7 cellular contexts compared by ENCODE assay signal in genomic region chr11:65762169-65762568, GRCh38. TPM values are rescaled to one million over a fixed set of nuclear protein-coding genes. Genes with fewer than 3 reads are reported as not detected.
"Had no signal": no experiment of that assay in that cellular context is flagged by ENCODE, and none has a peak within 500 bp of the region (broad histone marks: within the 10 kb centered on the region; RNA-seq: fewer than 3 reads in every experiment).

No MANE protein-coding gene starts in this region.

RNA-seq across cellular contexts. Expression of gene OVOL1, which starts 24.7 kb away (rescaled TPM):
- total RNA-seq: activated CD4-positive, alpha-beta memory T cell treated with anti-CD3 and anti-CD28 coated beads for 36 hours; activated CD4-positive, alpha-beta memory T cell treated with anti-CD3 and anti-CD28 coated beads, Interleukin-2, amount 10 ng/mL, durations not matched to agents 7 days and 5 days; activated CD4-positive, alpha-beta T cell treated with anti-CD3 and anti-CD28 coated beads, Interleukin-2, amount 10 ng/mL, durations not matched to agents 24 days and 14 days; activated CD4-positive, alpha-beta T cell treated with anti-CD3 and anti-CD28 coated beads, Interleukin-2, amount 10 ng/mL, durations not matched to agents 7 days and 5 days; activated CD8-positive, alpha-beta memory T cell treated with anti-CD3 and anti-CD28 coated beads for 36 hours; activated CD8-positive, alpha-beta memory T cell treated with anti-CD3 and anti-CD28 coated beads, Interleukin-2, amount 10 ng/mL, durations not matched to agents 7 days and 5 days; T-helper 1 cell treated with Interleukin-12 subunit alpha and Interleukin-12 subunit beta and Interleukin-4 antibody, amounts not matched to agents 30 ng/mL and 1 ng/mL, for 36 hours had no signal
